ENCODE assay signal across 9 cellular contexts in genomic region chr16:5502467-5502869, GRCh38.
DNase-seq lines count a peak whose midpoint lies in the region; ATAC-seq and TF ChIP-seq lines count a peak whose summit lies in the region.
"Had no signal": no experiment of that assay in that cellular context is flagged by ENCODE, and none has a peak within 500 bp of the region (broad histone marks: within the 10 kb centered on the region; RNA-seq: fewer than 3 reads in every experiment).

No MANE protein-coding gene starts in this region.

- no peaks in the 10 kb centered on the region for H3K4me1 Mint-ChIP-seq in CD4-positive, alpha-beta memory T cell

- H3K4me2 ChIP-seq in DND-41 (ENCODE audit: insufficient read depth, low read length): no peak overlapping the region

- in situ Hi-C loops in KBM-7 (cut with MboI; ENCODE audit: low pct_unique_long_range_greater_than_20kb, low sequenced_read_pairs): no loop called here

- no peak overlapping the region for H3K4me3 Mint-ChIP-seq in CD4-positive, alpha-beta memory T cell

- H3K27ac ChIP-seq in DND-41 (ENCODE audit: low read length): no peak overlapping the region
- no peak overlapping the region for H3K27ac ChIP-seq in WERI-Rb-1
- H3K27ac ChIP-seq in CD4-positive, alpha-beta memory T cell (ENCODE audit: low read depth, low read length): no peak overlapping the region

- POLR2A ChIA-PET in CD4-positive, alpha-beta memory T cell (lab: Charles Lee; ENCODE audit: partially characterized antibody): no interaction called here

- peak; percentile 60 for TF ChIP-seq CTCF in DND-41 (IDR thresholded peaks at IDR 0.05; ENCODE audit: borderline replicate concordance, extremely low read depth, low read length, poor library complexity, severe bottlenecking)
- peak; percentile 75 for TF ChIP-seq CTCF in WERI-Rb-1 (IDR thresholded peaks at IDR 0.05; ENCODE audit: low read depth, low read length)

- no peak overlapping the region for H3K27ac Mint-ChIP-seq in CD4-positive, alpha-beta memory T cell

- H3K27me3 ChIP-seq in DND-41 (ENCODE audit: insufficient read depth, low read length, poor library complexity) (peaks cover 5% of the 10 kb centered on the region), WERI-Rb-1 (ENCODE audit: insufficient read depth, low read depth, severe bottlenecking) (no peaks in the 10 kb centered on the region)
- no peaks in the 10 kb centered on the region for H3K27me3 ChIP-seq in CD4-positive, alpha-beta memory T cell (ENCODE audit: insufficient read depth, low read length)

- no peaks in the 10 kb centered on the region for H3K36me3 ChIP-seq in DND-41 (ENCODE audit: insufficient read depth, low read length)
- no peaks in the 10 kb centered on the region for H3K36me3 ChIP-seq in WERI-Rb-1
- no peaks in the 10 kb centered on the region for H3K36me3 ChIP-seq in CD4-positive, alpha-beta memory T cell (ENCODE audit: insufficient read depth, low read length)

- no peak for ATAC-seq in DND-41 (ENCODE audit: insufficient read depth, low read depth)
- no peak for ATAC-seq in HG03196 (IDR thresholded peaks at IDR 0.05; ENCODE audit: unreplicated experiment)
- ATAC-seq in HG03354 (IDR thresholded peaks at IDR 0.05; ENCODE audit: poor library complexity, severe bottlenecking, unreplicated experiment): no peak

- intact Hi-C loops in CD4-positive, alpha-beta memory T cell (cut with micrococcal nuclease): no loop called here

- no peaks in the 10 kb centered on the region for H3K4me1 ChIP-seq in DND-41 (ENCODE audit: insufficient read depth, low read length)
- H3K4me1 ChIP-seq in CD4-positive, alpha-beta memory T cell (ENCODE audit: insufficient read depth, low read length): no peaks in the 10 kb centered on the region

- CTCF ChIA-PET in CD4-positive, alpha-beta memory T cell (lab: Charles Lee; ENCODE audit: partially characterized antibody): no interaction called here

- H3K79me2 ChIP-seq in DND-41 (ENCODE audit: insufficient read depth, low read length): no peaks in the 10 kb centered on the region

- H3K9ac ChIP-seq in DND-41 (ENCODE audit: low read depth, low read length): no peak overlapping the region

- H3K4me3 ChIP-seq in DND-41 (ENCODE audit: low read depth in 1 of 2, low read length in 2 of 2) (no peak overlapping the region), WERI-Rb-1 (ENCODE audit: low read depth, low read length) (no peak overlapping the region)
- no peak overlapping the region for H3K4me3 ChIP-seq in CD4-positive, alpha-beta memory T cell (ENCODE audit: low read length in 2 of 2)

- DNase-seq in DND-41: peak; percentile 12
- DNase-seq in KBM-7: peak; percentile 21
- peak; percentile 72 for DNase-seq in WERI-Rb-1
- DNase-seq in medulla oblongata (ENCODE audit: extremely low spot score): peak; percentile 52
- no peak for DNase-seq in SHP77 treated with DMSO at 0.1 percent for 48 hours (lab: John Stamatoyannopoulos, UW)
- no peak for DNase-seq in CD4-positive, alpha-beta memory T cell
- DNase-seq: activated T-cell treated with anti-CD3 and anti-CD28 coated beads, Interleukin-2, amount 50 U/mL, for 1 hour had no signal

- H4K20me1 ChIP-seq in DND-41 (ENCODE audit: insufficient read depth, low read length): no peaks in the 10 kb centered on the region

- H3K9me3 ChIP-seq in DND-41 (ENCODE audit: insufficient read depth, low read length, severe bottlenecking): no peaks in the 10 kb centered on the region
- no peaks in the 10 kb centered on the region for H3K9me3 ChIP-seq in WERI-Rb-1 (ENCODE audit: severe bottlenecking)
- H3K9me3 ChIP-seq in CD4-positive, alpha-beta memory T cell (ENCODE audit: control insufficient read depth in 1 of 2, low read length in 2 of 2): no peaks in the 10 kb centered on the region

- peaks cover 2 to 7% of the 10 kb centered on the region in 2 donors for H3K27me3 Mint-ChIP-seq in CD4-positive, alpha-beta memory T cell

- peaks cover 0 to 8% (median 0%) of the 10 kb centered on the region in 8 donors for H3K9me3 Mint-ChIP-seq in CD4-positive, alpha-beta memory T cell

- H2AFZ ChIP-seq in DND-41 (ENCODE audit: low read depth, low read length): no peak overlapping the region

- H3K36me3 Mint-ChIP-seq in CD4-positive, alpha-beta memory T cell: no peaks in the 10 kb centered on the region

Comparison
In these comparisons a context has a peak if more than half of its experiments do, and no peak if none do; other contexts are left out.
1. DNase-seq: peak in DND-41 (single experiment), KBM-7 (single experiment), WERI-Rb-1 (single experiment) and medulla oblongata (single experiment); none in SHP77 treated with DMSO at 0.1 percent for 48 hours (single experiment) and CD4-positive, alpha-beta memory T cell (0 of 5).